ENCODE assay signal across 1 cellular context in the genomic region with DNA sequence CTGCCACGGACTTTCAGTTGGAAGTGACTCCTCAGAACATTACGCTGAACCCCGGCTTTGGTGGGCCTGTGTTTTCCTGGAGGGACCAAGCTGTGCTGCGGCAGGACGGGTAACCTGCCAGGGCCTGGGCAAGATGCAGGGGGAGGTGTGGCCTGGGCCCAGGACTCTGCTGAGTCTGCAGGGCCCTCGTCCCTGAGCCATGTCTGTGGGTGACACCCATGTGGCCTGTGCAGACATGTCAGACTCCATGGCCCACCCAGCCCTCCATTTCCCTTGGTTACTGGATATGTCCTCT.
TF ChIP-seq lines count a peak whose summit lies in the region.

No MANE protein-coding gene starts in this region.

TF ChIP-seq in HepG2, 621 proteins besides CTCF, POLR2A, EP300 and RAD21:
- TF ChIP-seq ZFP36L1 (CRISPR knock-in tag; IDR thresholded peaks at IDR 0.05): no peak
- peak; percentile 65; the same call in 1 of the 2 replicates for TF ChIP-seq HNRNPL (IDR thresholded peaks at IDR 0.05; ENCODE audit: low read depth, low read length)
